Comparison of ENCODE assay signal across 1 cellular context in the genomic region with DNA sequence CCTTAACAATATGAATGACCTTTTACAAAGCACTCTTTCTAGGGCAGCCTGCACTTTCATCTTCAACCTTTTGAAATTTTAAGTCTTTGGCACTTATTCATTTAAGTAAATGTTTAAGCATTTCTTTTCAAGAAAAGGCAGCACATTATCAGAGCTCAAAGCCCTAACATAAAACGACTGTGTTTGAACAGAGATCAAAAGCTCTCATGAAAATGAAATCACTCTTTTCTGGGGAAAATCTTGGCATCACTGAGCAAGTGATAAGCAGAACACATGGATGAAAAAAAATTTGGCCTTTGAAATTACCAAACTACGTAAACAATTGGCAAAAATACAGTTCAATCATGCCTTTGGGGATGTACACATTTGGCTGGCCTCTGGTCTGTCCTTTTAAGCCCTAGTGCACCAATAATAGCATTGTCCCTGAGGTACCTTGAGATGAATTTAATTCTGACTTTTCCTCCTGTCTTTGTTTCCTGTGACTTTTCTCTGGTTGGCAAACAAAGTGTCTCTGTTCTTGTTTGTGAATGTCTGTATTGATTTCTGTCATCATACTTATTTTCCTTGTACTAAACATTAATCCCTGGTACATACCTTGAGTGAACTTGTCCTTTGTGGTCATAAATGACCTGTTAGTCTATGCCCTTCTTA.
TF ChIP-seq lines count a peak whose summit lies in the region.

No MANE protein-coding gene starts in this region.

TF ChIP-seq in HepG2, 621 proteins besides CTCF, POLR2A, EP300 and RAD21 (continues in another document):
- peak; percentile 65; the same call in 1 of the 2 replicates for TF ChIP-seq TP53 (CRISPR knock-in tag; conservative IDR thresholded peaks at IDR 0.05)
- peak; percentile 62; the same call in 1 of the 2 replicates for TF ChIP-seq PPARG (CRISPR knock-in tag; conservative IDR thresholded peaks at IDR 0.05)
- TF ChIP-seq, protein P1, sequence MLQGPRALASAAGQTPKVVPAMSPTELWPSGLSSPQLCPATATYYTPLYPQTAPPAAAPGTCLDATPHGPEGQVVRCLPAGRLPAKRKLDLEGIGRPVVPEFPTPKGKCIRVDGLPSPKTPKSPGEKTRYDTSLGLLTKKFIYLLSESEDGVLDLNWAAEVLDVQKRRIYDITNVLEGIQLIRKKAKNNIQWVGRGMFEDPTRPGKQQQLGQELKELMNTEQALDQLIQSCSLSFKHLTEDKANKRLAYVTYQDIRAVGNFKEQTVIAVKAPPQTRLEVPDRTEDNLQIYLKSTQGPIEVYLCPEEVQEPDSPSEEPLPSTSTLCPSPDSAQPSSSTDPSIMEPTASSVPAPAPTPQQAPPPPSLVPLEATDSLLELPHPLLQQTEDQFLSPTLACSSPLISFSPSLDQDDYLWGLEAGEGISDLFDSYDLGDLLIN (CRISPR knock-in tag; IDR thresholded peaks at IDR 0.05; ENCODE audit: borderline replicate concordance) = no peak
- peak; percentile 87 for TF ChIP-seq SKI (IDR thresholded peaks at IDR 0.05; ENCODE audit: partially characterized antibody)
- TF ChIP-seq FOXM1 (CRISPR knock-in tag; IDR thresholded peaks at IDR 0.05) = no peak
- TF ChIP-seq ZNF296 (CRISPR knock-in tag; conservative IDR thresholded peaks at IDR 0.05) = no peak
- TF ChIP-seq ZNF33A (CRISPR knock-in tag; IDR thresholded peaks at IDR 0.05; ENCODE audit: borderline replicate concordance) = no peak
- TF ChIP-seq, protein P2, sequence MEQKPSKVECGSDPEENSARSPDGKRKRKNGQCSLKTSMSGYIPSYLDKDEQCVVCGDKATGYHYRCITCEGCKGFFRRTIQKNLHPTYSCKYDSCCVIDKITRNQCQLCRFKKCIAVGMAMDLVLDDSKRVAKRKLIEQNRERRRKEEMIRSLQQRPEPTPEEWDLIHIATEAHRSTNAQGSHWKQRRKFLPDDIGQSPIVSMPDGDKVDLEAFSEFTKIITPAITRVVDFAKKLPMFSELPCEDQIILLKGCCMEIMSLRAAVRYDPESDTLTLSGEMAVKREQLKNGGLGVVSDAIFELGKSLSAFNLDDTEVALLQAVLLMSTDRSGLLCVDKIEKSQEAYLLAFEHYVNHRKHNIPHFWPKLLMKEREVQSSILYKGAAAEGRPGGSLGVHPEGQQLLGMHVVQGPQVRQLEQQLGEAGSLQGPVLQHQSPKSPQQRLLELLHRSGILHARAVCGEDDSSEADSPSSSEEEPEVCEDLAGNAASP (CRISPR knock-in tag; IDR thresholded peaks at IDR 0.05; ENCODE audit: borderline replicate concordance) = peak; percentile 95
- no peak for TF ChIP-seq ZSCAN21 (CRISPR knock-in tag; IDR thresholded peaks at IDR 0.05; ENCODE audit: borderline replicate concordance)
- 0 out of 2 replicates have a peak, but pooled peaks have one; percentile 62 for TF ChIP-seq ZNF569 (CRISPR knock-in tag; IDR thresholded peaks at IDR 0.05; ENCODE audit: borderline replicate concordance)
- 0 out of 2 replicates have a peak, but pooled peaks have one; percentile 24 for TF ChIP-seq ZSCAN9 (CRISPR knock-in tag; IDR thresholded peaks at IDR 0.05; ENCODE audit: borderline replicate concordance)
- TF ChIP-seq ZNF589 (CRISPR knock-in tag; conservative IDR thresholded peaks at IDR 0.05) = 0 out of 2 replicates have a peak, but pooled peaks have one; percentile 60
- TF ChIP-seq SP140L (CRISPR knock-in tag; IDR thresholded peaks at IDR 0.05; ENCODE audit: borderline replicate concordance) = no peak
- no peak for TF ChIP-seq ZNF367 (CRISPR knock-in tag; IDR thresholded peaks at IDR 0.05; ENCODE audit: borderline replicate concordance)
- peak; percentile 100 for TF ChIP-seq NFIC (IDR thresholded peaks at IDR 0.05; ENCODE audit: low read length)
- TF ChIP-seq FOSL2 (CRISPR knock-in tag; IDR thresholded peaks at IDR 0.05) = peak; percentile 70
- TF ChIP-seq CREM (IDR thresholded peaks at IDR 0.05) = peak; percentile 99
- TF ChIP-seq CREM (CRISPR knock-in tag; IDR thresholded peaks at IDR 0.05) = no peak
- TF ChIP-seq ZSCAN31 (CRISPR knock-in tag; IDR thresholded peaks at IDR 0.05; ENCODE audit: low read depth) = 0 out of 2 replicates have a peak, but pooled peaks have one; percentile 23
- peak; percentile 37 to 41; a peak in 3 of 4 replicates for TF ChIP-seq NR2F1 (CRISPR knock-in tag; IDR thresholded peaks at IDR 0.05)
- peak; percentile 100 for TF ChIP-seq ISL2 (CRISPR knock-in tag; IDR thresholded peaks at IDR 0.05)
- TF ChIP-seq ZBTB8A (CRISPR knock-in tag; IDR thresholded peaks at IDR 0.05; ENCODE audit: borderline replicate concordance, low read depth) = no peak
- TF ChIP-seq, protein P3, sequence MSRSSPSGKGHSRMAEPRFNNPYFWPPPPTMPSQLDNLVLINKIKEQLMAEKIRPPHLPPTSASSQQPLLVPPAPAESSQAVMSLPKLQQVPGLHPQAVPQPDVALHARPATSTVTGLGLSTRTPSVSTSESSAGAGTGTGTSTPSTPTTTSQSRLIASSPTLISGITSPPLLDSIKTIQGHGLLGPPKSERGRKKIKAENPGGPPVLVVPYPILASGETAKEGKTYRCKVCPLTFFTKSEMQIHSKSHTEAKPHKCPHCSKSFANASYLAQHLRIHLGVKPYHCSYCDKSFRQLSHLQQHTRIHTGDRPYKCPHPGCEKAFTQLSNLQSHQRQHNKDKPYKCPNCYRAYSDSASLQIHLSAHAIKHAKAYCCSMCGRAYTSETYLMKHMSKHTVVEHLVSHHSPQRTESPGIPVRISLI (CRISPR knock-in tag; IDR thresholded peaks at IDR 0.05; ENCODE audit: borderline replicate concordance) = peak; percentile 96
- peak; percentile 94 for TF ChIP-seq ASH2L (IDR thresholded peaks at IDR 0.05; ENCODE audit: insufficient read length, low read depth, low read length)
- no peak for TF ChIP-seq SOX6 (IDR thresholded peaks at IDR 0.05)
- TF ChIP-seq SOX6 (CRISPR knock-in tag; IDR thresholded peaks at IDR 0.05) = peak; percentile 99
- TF ChIP-seq, protein P4, sequence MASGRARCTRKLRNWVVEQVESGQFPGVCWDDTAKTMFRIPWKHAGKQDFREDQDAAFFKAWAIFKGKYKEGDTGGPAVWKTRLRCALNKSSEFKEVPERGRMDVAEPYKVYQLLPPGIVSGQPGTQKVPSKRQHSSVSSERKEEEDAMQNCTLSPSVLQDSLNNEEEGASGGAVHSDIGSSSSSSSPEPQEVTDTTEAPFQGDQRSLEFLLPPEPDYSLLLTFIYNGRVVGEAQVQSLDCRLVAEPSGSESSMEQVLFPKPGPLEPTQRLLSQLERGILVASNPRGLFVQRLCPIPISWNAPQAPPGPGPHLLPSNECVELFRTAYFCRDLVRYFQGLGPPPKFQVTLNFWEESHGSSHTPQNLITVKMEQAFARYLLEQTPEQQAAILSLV (CRISPR knock-in tag; IDR thresholded peaks at IDR 0.05; ENCODE audit: borderline replicate concordance) = no peak
- TF ChIP-seq IRX3 (CRISPR knock-in tag; IDR thresholded peaks at IDR 0.05; ENCODE audit: borderline replicate concordance, low read depth) = no peak
- peak; percentile 86 for TF ChIP-seq TEAD3 (CRISPR knock-in tag; optimal IDR thresholded peaks at IDR 0.05; ENCODE audit: borderline replicate concordance)
- peak; percentile 80 for TF ChIP-seq ATF1 (CRISPR knock-in tag; IDR thresholded peaks at IDR 0.05)
- peak; percentile 98 for TF ChIP-seq TCF7 (IDR thresholded peaks at IDR 0.05; ENCODE audit: low read depth)
- TF ChIP-seq, protein P5, sequence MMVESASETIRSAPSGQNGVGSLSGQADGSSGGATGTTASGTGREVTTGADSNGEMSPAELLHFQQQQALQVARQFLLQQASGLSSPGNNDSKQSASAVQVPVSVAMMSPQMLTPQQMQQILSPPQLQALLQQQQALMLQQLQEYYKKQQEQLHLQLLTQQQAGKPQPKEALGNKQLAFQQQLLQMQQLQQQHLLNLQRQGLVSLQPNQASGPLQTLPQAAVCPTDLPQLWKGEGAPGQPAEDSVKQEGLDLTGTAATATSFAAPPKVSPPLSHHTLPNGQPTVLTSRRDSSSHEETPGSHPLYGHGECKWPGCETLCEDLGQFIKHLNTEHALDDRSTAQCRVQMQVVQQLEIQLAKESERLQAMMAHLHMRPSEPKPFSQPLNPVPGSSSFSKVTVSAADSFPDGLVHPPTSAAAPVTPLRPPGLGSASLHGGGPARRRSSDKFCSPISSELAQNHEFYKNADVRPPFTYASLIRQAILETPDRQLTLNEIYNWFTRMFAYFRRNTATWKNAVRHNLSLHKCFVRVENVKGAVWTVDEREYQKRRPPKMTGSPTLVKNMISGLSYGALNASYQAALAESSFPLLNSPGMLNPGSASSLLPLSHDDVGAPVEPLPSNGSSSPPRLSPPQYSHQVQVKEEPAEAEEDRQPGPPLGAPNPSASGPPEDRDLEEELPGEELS (CRISPR knock-in tag; IDR thresholded peaks at IDR 0.05) = peak; percentile 95
- TF ChIP-seq JUNB (CRISPR knock-in tag; IDR thresholded peaks at IDR 0.05; ENCODE audit: borderline replicate concordance) = peak; percentile 77; the same call in 1 of the 2 replicates
- TF ChIP-seq, protein P6, sequence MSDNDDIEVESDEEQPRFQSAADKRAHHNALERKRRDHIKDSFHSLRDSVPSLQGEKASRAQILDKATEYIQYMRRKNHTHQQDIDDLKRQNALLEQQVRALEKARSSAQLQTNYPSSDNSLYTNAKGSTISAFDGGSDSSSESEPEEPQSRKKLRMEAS (IDR thresholded peaks at IDR 0.05) = peak; percentile 38; the same call in 1 of the 2 replicates
- TF ChIP-seq CEBPB (IDR thresholded peaks at IDR 0.05; ENCODE audit: borderline replicate concordance, low read depth, low read length) = no peak
- TF ChIP-seq RXRA (CRISPR knock-in tag; IDR thresholded peaks at IDR 0.05) = peak; percentile 84; the same call in 1 of the 2 replicates
- peak; percentile 25; the same call in 1 of the 2 replicates for TF ChIP-seq IRF2 (CRISPR knock-in tag; IDR thresholded peaks at IDR 0.05)
- TF ChIP-seq, protein P7, sequence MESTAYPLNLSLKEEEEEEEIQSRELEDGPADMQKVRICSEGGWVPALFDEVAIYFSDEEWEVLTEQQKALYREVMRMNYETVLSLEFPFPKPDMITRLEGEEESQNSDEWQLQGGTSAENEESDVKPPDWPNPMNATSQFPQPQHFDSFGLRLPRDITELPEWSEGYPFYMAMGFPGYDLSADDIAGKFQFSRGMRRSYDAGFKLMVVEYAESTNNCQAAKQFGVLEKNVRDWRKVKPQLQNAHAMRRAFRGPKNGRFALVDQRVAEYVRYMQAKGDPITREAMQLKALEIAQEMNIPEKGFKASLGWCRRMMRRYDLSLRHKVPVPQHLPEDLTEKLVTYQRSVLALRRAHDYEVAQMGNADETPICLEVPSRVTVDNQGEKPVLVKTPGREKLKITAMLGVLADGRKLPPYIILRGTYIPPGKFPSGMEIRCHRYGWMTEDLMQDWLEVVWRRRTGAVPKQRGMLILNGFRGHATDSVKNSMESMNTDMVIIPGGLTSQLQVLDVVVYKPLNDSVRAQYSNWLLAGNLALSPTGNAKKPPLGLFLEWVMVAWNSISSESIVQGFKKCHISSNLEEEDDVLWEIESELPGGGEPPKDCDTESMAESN (CRISPR knock-in tag; conservative IDR thresholded peaks at IDR 0.05) = peak; percentile 46; the same call in 1 of the 2 replicates
- 0 out of 2 replicates have a peak, but pooled peaks have one; percentile 43 for TF ChIP-seq ATF7 (IDR thresholded peaks at IDR 0.05)
- no peak; the same call in 1 of the 2 replicates for TF ChIP-seq ATF7 (CRISPR knock-in tag; IDR thresholded peaks at IDR 0.05)
- TF ChIP-seq ZBTB21 (CRISPR knock-in tag; IDR thresholded peaks at IDR 0.05) = peak; percentile 36; the same call in 1 of the 2 replicates
- peak; percentile 52; the same call in 1 of the 2 replicates for TF ChIP-seq JUND (CRISPR knock-in tag; IDR thresholded peaks at IDR 0.05)
- TF ChIP-seq ZNF24 (IDR thresholded peaks at IDR 0.05) = peak; percentile 66; the same call in 1 of the 2 replicates
- TF ChIP-seq ZNF670 (CRISPR knock-in tag; IDR thresholded peaks at IDR 0.05; ENCODE audit: borderline replicate concordance) = peak; percentile 17; the same call in 1 of the 2 replicates
- TF ChIP-seq REPIN1 (CRISPR knock-in tag; IDR thresholded peaks at IDR 0.05; ENCODE audit: borderline replicate concordance, low read depth) = peak; percentile 61; the same call in 1 of the 2 replicates
- 0 out of 2 replicates have a peak, but pooled peaks have one; percentile 46 for TF ChIP-seq NFKBIZ (CRISPR knock-in tag; IDR thresholded peaks at IDR 0.05)
- TF ChIP-seq, protein P8, sequence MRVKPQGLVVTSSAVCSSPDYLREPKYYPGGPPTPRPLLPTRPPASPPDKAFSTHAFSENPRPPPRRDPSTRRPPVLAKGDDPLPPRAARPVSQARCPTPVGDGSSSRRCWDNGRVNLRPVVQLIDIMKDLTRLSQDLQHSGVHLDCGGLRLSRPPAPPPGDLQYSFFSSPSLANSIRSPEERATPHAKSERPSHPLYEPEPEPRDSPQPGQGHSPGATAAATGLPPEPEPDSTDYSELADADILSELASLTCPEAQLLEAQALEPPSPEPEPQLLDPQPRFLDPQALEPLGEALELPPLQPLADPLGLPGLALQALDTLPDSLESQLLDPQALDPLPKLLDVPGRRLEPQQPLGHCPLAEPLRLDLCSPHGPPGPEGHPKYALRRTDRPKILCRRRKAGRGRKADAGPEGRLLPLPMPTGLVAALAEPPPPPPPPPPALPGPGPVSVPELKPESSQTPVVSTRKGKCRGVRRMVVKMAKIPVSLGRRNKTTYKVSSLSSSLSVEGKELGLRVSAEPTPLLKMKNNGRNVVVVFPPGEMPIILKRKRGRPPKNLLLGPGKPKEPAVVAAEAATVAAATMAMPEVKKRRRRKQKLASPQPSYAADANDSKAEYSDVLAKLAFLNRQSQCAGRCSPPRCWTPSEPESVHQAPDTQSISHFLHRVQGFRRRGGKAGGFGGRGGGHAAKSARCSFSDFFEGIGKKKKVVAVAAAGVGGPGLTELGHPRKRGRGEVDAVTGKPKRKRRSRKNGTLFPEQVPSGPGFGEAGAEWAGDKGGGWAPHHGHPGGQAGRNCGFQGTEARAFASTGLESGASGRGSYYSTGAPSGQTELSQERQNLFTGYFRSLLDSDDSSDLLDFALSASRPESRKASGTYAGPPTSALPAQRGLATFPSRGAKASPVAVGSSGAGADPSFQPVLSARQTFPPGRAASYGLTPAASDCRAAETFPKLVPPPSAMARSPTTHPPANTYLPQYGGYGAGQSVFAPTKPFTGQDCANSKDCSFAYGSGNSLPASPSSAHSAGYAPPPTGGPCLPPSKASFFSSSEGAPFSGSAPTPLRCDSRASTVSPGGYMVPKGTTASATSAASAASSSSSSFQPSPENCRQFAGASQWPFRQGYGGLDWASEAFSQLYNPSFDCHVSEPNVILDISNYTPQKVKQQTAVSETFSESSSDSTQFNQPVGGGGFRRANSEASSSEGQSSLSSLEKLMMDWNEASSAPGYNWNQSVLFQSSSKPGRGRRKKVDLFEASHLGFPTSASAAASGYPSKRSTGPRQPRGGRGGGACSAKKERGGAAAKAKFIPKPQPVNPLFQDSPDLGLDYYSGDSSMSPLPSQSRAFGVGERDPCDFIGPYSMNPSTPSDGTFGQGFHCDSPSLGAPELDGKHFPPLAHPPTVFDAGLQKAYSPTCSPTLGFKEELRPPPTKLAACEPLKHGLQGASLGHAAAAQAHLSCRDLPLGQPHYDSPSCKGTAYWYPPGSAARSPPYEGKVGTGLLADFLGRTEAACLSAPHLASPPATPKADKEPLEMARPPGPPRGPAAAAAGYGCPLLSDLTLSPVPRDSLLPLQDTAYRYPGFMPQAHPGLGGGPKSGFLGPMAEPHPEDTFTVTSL (CRISPR knock-in tag; IDR thresholded peaks at IDR 0.05; ENCODE audit: borderline replicate concordance) = peak; percentile 87
- TF ChIP-seq ZNF136 (CRISPR knock-in tag; IDR thresholded peaks at IDR 0.05; ENCODE audit: low read depth) = no peak
- TF ChIP-seq FOXP1 (IDR thresholded peaks at IDR 0.05) = peak; percentile 78
- peak; percentile 86 for TF ChIP-seq FOXP1 (CRISPR knock-in tag; IDR thresholded peaks at IDR 0.05)
- peak; percentile 70 for TF ChIP-seq ZEB1 (IDR thresholded peaks at IDR 0.05; ENCODE audit: insufficient replicate concordance, low read depth)
- TF ChIP-seq RCOR2 (CRISPR knock-in tag; IDR thresholded peaks at IDR 0.05) = peak; percentile 67; the same call in 1 of the 2 replicates
